9 cellular contexts compared by ENCODE assay signal in the genomic region with DNA sequence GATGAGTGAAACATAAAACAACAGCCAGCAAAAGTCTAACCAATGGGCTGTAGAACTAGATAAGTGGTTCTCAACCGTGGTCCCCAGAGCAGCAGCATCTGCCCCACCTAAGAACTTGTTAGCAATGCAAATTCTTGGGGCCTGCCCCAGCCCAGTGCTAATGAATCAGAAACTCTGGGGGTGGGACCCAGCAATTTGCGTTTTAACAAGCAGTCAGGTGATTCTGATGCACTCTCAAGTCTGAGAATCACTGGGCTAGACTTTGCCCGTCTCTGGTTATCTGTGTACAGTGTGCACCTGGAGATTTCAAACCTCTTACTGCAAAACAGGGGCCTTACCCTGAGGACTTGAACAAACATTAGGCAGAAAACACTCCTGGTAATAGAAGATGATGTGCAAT.
A peak's percentile ranks its signal among the peaks of the same experiment; 100 is the strongest.
DNase-seq lines count a peak whose midpoint lies in the region; ATAC-seq, FAIRE-seq and TF ChIP-seq lines count a peak whose summit lies in the region.
"Had no signal": no experiment of that assay in that cellular context is flagged by ENCODE, and none has a peak within 500 bp of the region (broad histone marks: within the 10 kb centered on the region; RNA-seq: fewer than 3 reads in every experiment).

No MANE protein-coding gene starts in this region.

- H3K9ac ChIP-seq in GM23248, result no peak overlapping the region

- CTCF ChIA-PET in GM10248 (lab: Yijun Ruan, JAX), result interaction anchor here (1.3 to 2.5 kb wide), 3 partner anchors 9 to 67 kb away, joined by 4 to 8 read pairs (median 4); a partner anchor contains a TSS

- peaks cover 96% of the 10 kb centered on the region for H3K4me1 Mint-ChIP-seq in HFFc6 (ENCODE audit: low read depth)
- H3K4me1 Mint-ChIP-seq: CD4-positive, alpha-beta memory T cell had no signal

- no peak overlapping the region for H3K4me3 Mint-ChIP-seq in HFFc6
- H3K4me3 Mint-ChIP-seq: CD4-positive, alpha-beta memory T cell had no signal

- peaks cover 5% of the 10 kb centered on the region; the same call in 1 of the 2 replicates for H3F3A ChIP-seq in GM23248 (ENCODE audit: insufficient read depth)

- H3K4me3 ChIP-seq in GM23248, result no peak overlapping the region
- no peak overlapping the region for H3K4me3 ChIP-seq in hepatocyte
- no peak overlapping the region for H3K4me3 ChIP-seq in right cardiac atrium (ENCODE audit: low read length)

- H3K36me3 ChIP-seq in GM23248 (ENCODE audit: low read depth) (no peaks in the 10 kb centered on the region), hepatocyte (replicated peaks; ENCODE audit: insufficient read depth, low read depth) (no peaks in the 10 kb centered on the region)

- in situ Hi-C loops in GM23248 (cut with MboI), result no loop called here

- H3K4me1 ChIP-seq in GM23248 (ENCODE audit: insufficient read depth), result peaks cover 19% of the 10 kb centered on the region
- peaks cover 71% of the 10 kb centered on the region for H3K4me1 ChIP-seq in hepatocyte (ENCODE audit: insufficient read depth)
- peaks cover 24% of the 10 kb centered on the region for H3K4me1 ChIP-seq in right cardiac atrium (ENCODE audit: control insufficient read depth, insufficient read depth, low read length)

- no peak overlapping the region for H3K27ac Mint-ChIP-seq in HFFc6
- H3K27ac Mint-ChIP-seq: CD4-positive, alpha-beta memory T cell had no signal

- DNase-seq in GM10248 (ENCODE audit: extremely low spot score) (peak; percentile 27), GM23248 (peak; percentile 24), NCI-H1436 treated with DMSO at 0.1 percent for 48 hours (lab: John Stamatoyannopoulos, UW) (peak; percentile 99), hepatocyte (ENCODE audit: low spot score) (peak; percentile 87), D721Med (ENCODE audit: insufficient read length, low spot score) (no peak), urothelium cell line (ENCODE audit: low spot score) (no peak), HFFc6 (no peak), right cardiac atrium (no peak)
- DNase-seq: CD4-positive, alpha-beta memory T cell had no signal

- FAIRE-seq in D721Med (lab: Jason Lieb, UNC) (no peak), urothelium cell line (lab: Jason Lieb, UNC) (no peak)

- H4K20me1 ChIP-seq in GM23248 (ENCODE audit: insufficient read depth) (no peaks in the 10 kb centered on the region), hepatocyte (ENCODE audit: insufficient read depth, poor library complexity, severe bottlenecking) (no peaks in the 10 kb centered on the region)

- no peaks in the 10 kb centered on the region for H3K27me3 ChIP-seq in GM23248 (replicated peaks; ENCODE audit: insufficient read depth)
- H3K27me3 ChIP-seq in hepatocyte, result no peaks in the 10 kb centered on the region
- H3K27me3 ChIP-seq in right cardiac atrium (ENCODE audit: control insufficient read depth, insufficient read depth), result no peaks in the 10 kb centered on the region

- H3K27ac ChIP-seq in GM23248, result no peak overlapping the region
- peak overlapping the region; percentile 90 for H3K27ac ChIP-seq in hepatocyte
- no peak overlapping the region for H3K27ac ChIP-seq in right cardiac atrium (ENCODE audit: low read length)

- 71% methylated on average over 3 of the region's 3 CpGs for WGBS in GM23248 (ENCODE audit: low coverage in 1 of 2, low lambda C conversion rate in 2 of 2, missing lambda C conversion rate in 2 of 2), 2 experiments
- WGBS in hepatocyte (ENCODE audit: low lambda C conversion rate, missing lambda C conversion rate), result 26% methylated on average over 3 of the region's 3 CpGs
- whole genome bisulfite sequencing in right cardiac atrium, result 56% methylated on average over 3 of the region's 3 CpGs

- TF ChIP-seq CTCF in GM10248 (IDR thresholded peaks at IDR 0.05; ENCODE audit: control extremely low read depth, extremely low read depth, low read depth, missing control alignments), result no peak
- no peak for TF ChIP-seq CTCF in hepatocyte (IDR thresholded peaks at IDR 0.05; ENCODE audit: poor library complexity)
- no peak for TF ChIP-seq CTCF in D721Med (IDR thresholded peaks at IDR 0.05; ENCODE audit: insufficient read depth, missing control alignments)
- no peak for TF ChIP-seq CTCF in HFFc6 (IDR thresholded peaks at IDR 0.05)

- H3K9me3 ChIP-seq in GM23248 (ENCODE audit: low read depth) (no peaks in the 10 kb centered on the region), hepatocyte (ENCODE audit: low read depth) (no peaks in the 10 kb centered on the region), right cardiac atrium (ENCODE audit: control insufficient read depth, low read length) (no peaks in the 10 kb centered on the region)

- POLR2A ChIA-PET in GM10248 (lab: Yijun Ruan, JAX), result no interaction called here

- intact Hi-C loops in right cardiac atrium (cut with DNase I), result no loop called here

- H3K79me2 ChIP-seq in GM23248 (ENCODE audit: insufficient read depth), result no peaks in the 10 kb centered on the region
- H3K79me2 ChIP-seq in hepatocyte, result no peaks in the 10 kb centered on the region

- no peaks in the 10 kb centered on the region for H3K9me3 Mint-ChIP-seq in HFFc6
- H3K9me3 Mint-ChIP-seq: CD4-positive, alpha-beta memory T cell had no signal

- no peak overlapping the region for H2AFZ ChIP-seq in GM23248
- H2AFZ ChIP-seq in hepatocyte, result no peak overlapping the region

- H3K4me2 ChIP-seq in GM23248 (ENCODE audit: unreplicated experiment), result no peak overlapping the region
- H3K4me2 ChIP-seq in hepatocyte, result peak overlapping the region; percentile 8

- H3K36me3 Mint-ChIP-seq in HFFc6 (ENCODE audit: low read depth), result no peaks in the 10 kb centered on the region; the same call in 1 of the 2 replicates
- H3K36me3 Mint-ChIP-seq: CD4-positive, alpha-beta memory T cell had no signal

- H3K9me2 ChIP-seq in GM23248 (ENCODE audit: insufficient read depth) (no peaks in the 10 kb centered on the region), hepatocyte (replicated peaks; ENCODE audit: insufficient read depth) (no peaks in the 10 kb centered on the region)

- H3K27me3 Mint-ChIP-seq in HFFc6 (ENCODE audit: insufficient read depth), result peaks cover 3% of the 10 kb centered on the region

- ATAC-seq in right cardiac atrium, result no peak

Comparison
In these comparisons a context has a peak if more than half of its experiments do, and no peak if none do; other contexts are left out.
1. DNase-seq: peak in GM10248 (single experiment), GM23248 (single experiment), NCI-H1436 treated with DMSO at 0.1 percent for 48 hours (single experiment) and hepatocyte (single experiment); none in D721Med (single experiment), urothelium cell line (single experiment), HFFc6 (single experiment) and right cardiac atrium (0 of 3).